ENCODE assay signal across 10 cellular contexts in genomic region chr10:117545141-117546019, GRCh38. TPM values are rescaled to one million over a fixed set of nuclear protein-coding genes. Genes with fewer than 3 reads are reported as not detected.
A peak's percentile ranks its signal among the peaks of the same experiment; 100 is the strongest.
DNase-seq lines count a peak whose midpoint lies in the region; ATAC-seq and TF ChIP-seq lines count a peak whose summit lies in the region.
"Had no signal": no experiment of that assay in that cellular context is flagged by ENCODE, and none has a peak within 500 bp of the region (broad histone marks: within the 10 kb centered on the region; RNA-seq: fewer than 3 reads in every experiment).

No MANE protein-coding gene starts in this region.

- H3K27ac ChIP-seq in HUES48 (ENCODE audit: low read depth, low read length) (no peak overlapping the region), stomach (no peak overlapping the region)

- intact Hi-C loops in stomach (cut with DNase I; ENCODE audit: low total_unique reads), result no loop called here

- no peak for TF ChIP-seq POLR2A in stomach (IDR thresholded peaks at IDR 0.05)

- H3K4me1 ChIP-seq in HUES48 (ENCODE audit: control insufficient read depth, insufficient read depth, low read length) (peaks cover 36% of the 10 kb centered on the region), stomach (peaks cover 38 to 62% (median 53%) of the 10 kb centered on the region in 4 donors)

- H3K4me3 ChIP-seq in HUES48 (ENCODE audit: low read depth, low read length) (peak overlapping the region; percentile 39; the same call in 1 of the 2 replicates), choroid plexus epithelial cell (ENCODE audit: low read depth, low read length) (peak overlapping the region; percentile 65), stomach (peak overlapping the region; percentile 25 to 45 (median 32))

- H3K9me3 ChIP-seq in HUES48 (ENCODE audit: control insufficient read depth, insufficient read depth, low read length) (no peaks in the 10 kb centered on the region), stomach (no peaks in the 10 kb centered on the region)

- TF ChIP-seq EP300 in stomach (IDR thresholded peaks at IDR 0.05), result no peak

- DNase-seq in choroid plexus epithelial cell (ENCODE audit: low read depth) (no peak), left lobe of liver (ENCODE audit: low spot score) (no peak), stomach (no peak), NCI-H1092 treated with DMSO at 0.1 percent for 48 hours (lab: John Stamatoyannopoulos, UW) (no peak), NCI-H2171 treated with DMSO at 0.1 percent for 48 hours (lab: John Stamatoyannopoulos, UW) (no peak), NCI-H82 (lab: John Stamatoyannopoulos, UW) (no peak)
- DNase-seq: foreskin melanocyte, GDM1 had no signal

- H3K9ac ChIP-seq in HUES48 (ENCODE audit: low read depth, low read length), result no peak overlapping the region

- H3K27me3 ChIP-seq in HUES48 (ENCODE audit: control insufficient read depth, insufficient read depth, low read length), result peaks cover 100% of the 10 kb centered on the region
- H3K27me3 ChIP-seq in stomach, result peaks cover 63 to 100% (median 98%) of the 10 kb centered on the region in 3 donors

- H3K36me3 ChIP-seq in HUES48 (ENCODE audit: control insufficient read depth, insufficient read depth, low read length) (no peaks in the 10 kb centered on the region), stomach (no peaks in the 10 kb centered on the region)

- 4 to 12% (median 7%) methylated on average over 38 to 67 of the region's 67 CpGs for WGBS in stomach, 5 donors

- no peak for TF ChIP-seq CTCF in choroid plexus epithelial cell (conservative IDR thresholded peaks at IDR 0.05; ENCODE audit: low read depth, low read length)
- TF ChIP-seq CTCF in stomach (IDR thresholded peaks at IDR 0.05), result no peak

- peak; percentile 50 for ATAC-seq in left lobe of liver

RNA-seq across cellular contexts. Expression of gene EMX2, which starts 2.8 kb away (rescaled TPM):
- total RNA-seq in left lobe of liver (not detected), stomach (not detected)
- under 1 TPM in 1 of 3 donors, not detected in 2; 0.18 TPM for polyA plus RNA-seq in stomach
- total RNA-seq: T-helper 1 cell treated with Interleukin-12 subunit alpha and Interleukin-12 subunit beta and Interleukin-4 antibody, amounts not matched to agents 30 ng/mL and 1 ng/mL, for 36 hours had no signal
